ENCODE assay signal across 3 cellular contexts in genomic region chr14:49704471-49704870, GRCh38. TPM values are rescaled to one million over a fixed set of nuclear protein-coding genes. Genes with fewer than 3 reads are reported as not detected.
"Had no signal": no experiment of that assay in that cellular context is flagged by ENCODE, and none has a peak within 500 bp of the region (broad histone marks: within the 10 kb centered on the region; RNA-seq: fewer than 3 reads in every experiment).

No MANE protein-coding gene starts in this region.

RNA-seq across cellular contexts. Expression of gene KLHDC1, which starts 11.6 kb away (rescaled TPM):
- total RNA-seq: H1, H9 had no signal
- polyA plus RNA-seq: GM23338 had no signal
